In genomic region chr9:130949188-130950038, GRCh38 we compare ENCODE assay signal across 28 cellular contexts. TPM values are rescaled to one million over a fixed set of nuclear protein-coding genes. Genes with fewer than 3 reads are reported as not detected.
"Had no signal": no experiment of that assay in that cellular context is flagged by ENCODE, and none has a peak within 500 bp of the region (broad histone marks: within the 10 kb centered on the region; RNA-seq: fewer than 3 reads in every experiment).

No MANE protein-coding gene starts in this region.

- H3K9ac ChIP-seq: SK-N-SH had no signal

- H3K4me2 ChIP-seq: SK-N-SH had no signal

- H3K4me3 ChIP-seq: ascending aorta, body of pancreas, cardiac muscle cell, K562, SJCRH30 had no signal

- FAIRE-seq: K562 had no signal

- H3K27ac ChIP-seq: ascending aorta, body of pancreas, cardiac muscle cell, SJCRH30 had no signal

- H3K27me3 ChIP-seq: ascending aorta, body of pancreas, SJCRH30 had no signal

- DNase-seq: activated CD4-positive, alpha-beta T cell treated with anti-CD3 and anti-CD28 coated beads for 4 hours; activated CD8-positive, alpha-beta memory T cell treated with anti-CD3 and anti-CD28 coated beads, Interleukin-2, amount 50 U/mL, for 4 hours; activated CD8-positive, alpha-beta T cell treated with anti-CD3 and anti-CD28 coated beads for 36 hours; activated gamma-delta T cell treated with Interleukin-2 at 50 U/mL for 16 hours; activated T-cell treated with anti-CD3 and anti-CD28 coated beads, Interleukin-2, amount 50 U/mL, for 72 hours; body of pancreas; Kasumi-1; NCI-H1048; NCI-H1417; NCI-H1930; NCI-H2107; NCI-H2171 treated with DMSO at 0.1 percent for 48 hours; NCI-H226; NCI-H526 treated with DMSO at 0.1 percent for 48 hours; NK-92 treated with Interleukin-12 subunit alpha and Interleukin-12 subunit beta, amount 100 ng/mL, for 24 hours; OCI-M1; Right ventricle myocardium superior; SJCRH30; SK-N-SH had no signal

- H3K9me3 ChIP-seq: ascending aorta, body of pancreas, SK-N-SH had no signal

- ATAC-seq: activated CD4-positive, CD25-positive, alpha-beta regulatory T cell treated with anti-CD3 and anti-CD28 coated beads, Interleukin-2, amount 50 U/mL, for 24 hours; activated CD8-positive, alpha-beta T cell treated with anti-CD3 and anti-CD28 coated beads for 36 hours; activated T-cell treated with anti-CD3 and anti-CD28 coated beads, Interleukin-2, amount 50 U/mL, for 72 hours; body of pancreas; K562; Panc1 had no signal

- H3K36me3 ChIP-seq: ascending aorta, cardiac muscle cell, SJCRH30 had no signal

- H3K4me1 ChIP-seq: ascending aorta, body of pancreas had no signal

RNA-seq across cellular contexts. Expression of gene FIBCD1, which starts 10.4 kb away (rescaled TPM):
- total RNA-seq: activated CD8-positive, alpha-beta T cell treated with anti-CD3 and anti-CD28 coated beads for 36 hours; activated T-cell treated with anti-CD3 and anti-CD28 coated beads, Interleukin-2, amount 50 U/mL, for 72 hours; activated T-helper 2 cell treated with anti-CD3 and anti-CD28 coated beads, Interferon-gamma antibody, Interleukin-2, Interleukin-4, amounts not matched to agents 10 μg/mL and 5 μg/mL and 100 μg/mL, durations not matched to agents 14 hours and 24 hours and 36 hours; ascending aorta; T-helper 1 cell treated with Interleukin-12 subunit alpha and Interleukin-12 subunit beta and Interleukin-4 antibody, amounts not matched to agents 30 ng/mL and 1 ng/mL, for 36 hours had no signal

RNA-seq across cellular contexts. Expression of gene QRFP, which starts 52.8 kb away (rescaled TPM):
- total RNA-seq: activated CD8-positive, alpha-beta T cell treated with anti-CD3 and anti-CD28 coated beads for 36 hours; activated T-cell treated with anti-CD3 and anti-CD28 coated beads, Interleukin-2, amount 50 U/mL, for 72 hours; activated T-helper 2 cell treated with anti-CD3 and anti-CD28 coated beads, Interferon-gamma antibody, Interleukin-2, Interleukin-4, amounts not matched to agents 10 μg/mL and 5 μg/mL and 100 μg/mL, durations not matched to agents 14 hours and 24 hours and 36 hours; ascending aorta; body of pancreas; cardiac muscle cell; K562; M059J; NCI-H460; Right ventricle myocardium superior; SJCRH30; T-helper 1 cell treated with Interleukin-12 subunit alpha and Interleukin-12 subunit beta and Interleukin-4 antibody, amounts not matched to agents 30 ng/mL and 1 ng/mL, for 36 hours had no signal
- polyA plus RNA-seq: K562, SK-N-SH had no signal

RNA-seq across cellular contexts. Expression of gene LAMC3, which starts 59.6 kb away (rescaled TPM):
- total RNA-seq: activated T-helper 2 cell treated with anti-CD3 and anti-CD28 coated beads, Interferon-gamma antibody, Interleukin-2, Interleukin-4, amounts not matched to agents 10 μg/mL and 5 μg/mL and 100 μg/mL, durations not matched to agents 14 hours and 24 hours and 36 hours; K562; M059J; SJCRH30 had no signal
